In the genomic region with DNA sequence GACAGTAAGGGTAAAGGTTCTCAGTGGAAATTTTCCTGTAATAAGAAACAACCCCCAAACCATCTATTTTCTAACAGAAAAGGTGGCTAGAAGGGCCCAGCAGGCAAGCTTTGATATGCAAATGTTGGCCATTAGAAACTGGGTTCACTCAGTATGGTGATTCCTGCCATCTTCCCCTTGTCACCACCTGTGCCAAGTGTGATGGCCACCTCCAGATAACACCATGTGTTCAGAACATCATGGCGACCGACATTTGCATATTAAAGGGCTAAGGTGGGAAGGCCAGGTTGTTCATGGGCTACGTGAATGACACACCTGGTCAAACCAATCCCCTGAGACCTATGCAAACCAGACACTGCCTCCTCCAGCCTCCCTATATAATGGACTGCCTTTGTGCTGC, we compare ENCODE assay signal across 22 cellular contexts. TPM values are rescaled to one million over a fixed set of nuclear protein-coding genes. Genes with fewer than 3 reads are reported as not detected.
A peak's percentile ranks its signal among the peaks of the same experiment; 100 is the strongest.
DNase-seq lines count a peak whose midpoint lies in the region; FAIRE-seq and TF ChIP-seq lines count a peak whose summit lies in the region.
"Had no signal": no experiment of that assay in that cellular context is flagged by ENCODE, and none has a peak within 500 bp of the region (broad histone marks: within the 10 kb centered on the region; RNA-seq: fewer than 3 reads in every experiment).

No MANE protein-coding gene starts in this region.

- H3K27me3 Mint-ChIP-seq in MCF 10A (ENCODE audit: insufficient read depth, unreplicated experiment) (no peaks in the 10 kb centered on the region), mesothelial cell of epicardium (ENCODE audit: low read depth) (peaks cover 68% of the 10 kb centered on the region)
- H3K27me3 Mint-ChIP-seq: T-helper 17 cell had no signal

- H2AK5ac ChIP-seq in H1 (ENCODE audit: low read depth, low read length), result no peak overlapping the region

- no peaks in the 10 kb centered on the region for H3K23me2 ChIP-seq in H1 (ENCODE audit: low read depth, low read length)

- POLR2A ChIA-PET in MCF 10A (lab: Yijun Ruan, JAX), result interaction anchor here (1.3 kb wide), 1 partner anchor 9 kb away, joined by 3 read pairs; no protein-coding TSS in a partner anchor
- POLR2A ChIA-PET in H1 (lab: Charles Lee; ENCODE audit: partially characterized antibody), result interaction anchor here (0.6 to 1.3 kb wide), 2 partner anchors 109 to 175 kb away, joined by 3 read pairs; a partner anchor contains a TSS

- H3K4me1 ChIP-seq in breast epithelium, result no peaks in the 10 kb centered on the region
- peaks cover 1 to 9% (median 6%) of the 10 kb centered on the region in 4 experiments; a peak in 4 of 7 replicates for H3K4me1 ChIP-seq in H1 (replicated peaks in 1 of 4; ENCODE audit: control insufficient read depth in 3 of 4, insufficient read depth in 4 of 4, low read length in 3 of 4)

- H2BK120ac ChIP-seq in H1 (replicated peaks; ENCODE audit: low read depth, low read length), result no peak overlapping the region

- no peaks in the 10 kb centered on the region for H3K79me1 ChIP-seq in H1 (ENCODE audit: low read depth, low read length)

- no peak overlapping the region for H3K9ac ChIP-seq in H1 (replicated peaks in 1 of 4; ENCODE audit: extremely low read depth in 1 of 4, low read depth in 3 of 4, low read length in 3 of 4)
- H3K9ac ChIP-seq: KMS-11 had no signal

- no peaks in the 10 kb centered on the region for H3K79me2 ChIP-seq in H1 (ENCODE audit: control insufficient read depth in 1 of 2, insufficient read depth in 2 of 2, low read length in 2 of 2)

- no peak for TF ChIP-seq RAD21 in H1 (IDR thresholded peaks at IDR 0.05 in 1 of 2, conservative IDR thresholded peaks at IDR 0.05 in 1 of 2; ENCODE audit: low read depth in 2 of 2, low read length in 2 of 2)

- H3K27ac Mint-ChIP-seq in MCF 10A (ENCODE audit: low read depth, unreplicated experiment) (peak overlapping the region; percentile 54), mesothelial cell of epicardium (no peak overlapping the region)
- H3K27ac Mint-ChIP-seq: CD4-positive, alpha-beta memory T cell; T-helper 17 cell had no signal

- H3K4ac ChIP-seq in H1 (replicated peaks; ENCODE audit: insufficient read length, low read depth, low read length), result no peak overlapping the region

- no peak overlapping the region for H2BK12ac ChIP-seq in H1 (ENCODE audit: low read depth, low read length)

- no peak overlapping the region for H2BK15ac ChIP-seq in H1 (ENCODE audit: low read length)

- no peak overlapping the region for H3K4me2 ChIP-seq in H1 (ENCODE audit: insufficient read depth in 1 of 2, low read depth in 2 of 2, low read length in 2 of 2)
- H3K4me2 ChIP-seq: KMS-11 had no signal

- H3K4me3 ChIP-seq in breast epithelium (no peak overlapping the region), H1 (ENCODE audit: extremely low read depth in 1 of 4, insufficient read depth in 2 of 4, low read depth in 3 of 4, low read length in 4 of 4) (no peak overlapping the region)

- peaks cover 28% of the 10 kb centered on the region for H3K4me1 Mint-ChIP-seq in MCF 10A (ENCODE audit: insufficient read depth, unreplicated experiment)
- H3K4me1 Mint-ChIP-seq in mesothelial cell of epicardium, result peaks cover 6% of the 10 kb centered on the region
- H3K4me1 Mint-ChIP-seq: CD4-positive, alpha-beta memory T cell had no signal

- no peak overlapping the region for H3K18ac ChIP-seq in H1 (ENCODE audit: extremely low read depth, low read length)

- H3K14ac ChIP-seq in H1 (ENCODE audit: insufficient read length), result no peak overlapping the region

- H3K9me3 Mint-ChIP-seq in MCF 10A (ENCODE audit: unreplicated experiment) (no peaks in the 10 kb centered on the region), mesothelial cell of epicardium (no peaks in the 10 kb centered on the region)

- H4K5ac ChIP-seq in H1 (ENCODE audit: insufficient read length, low read depth, low read length), result no peak overlapping the region

- no peak overlapping the region for H3K56ac ChIP-seq in H1 (replicated peaks; ENCODE audit: insufficient read length, low read depth, low read length)

- H3K23ac ChIP-seq in H1 (ENCODE audit: insufficient read length), result no peak overlapping the region

- no peaks in the 10 kb centered on the region for H3K9me3 ChIP-seq in breast epithelium
- H3K9me3 ChIP-seq in H1 (ENCODE audit: insufficient read depth in 2 of 2, low read depth in 1 of 2, low read length in 1 of 2), result no peaks in the 10 kb centered on the region

- no peak overlapping the region for H2BK20ac ChIP-seq in H1 (ENCODE audit: low read length)

- H3K27ac ChIP-seq in breast epithelium (no peak overlapping the region), H1 (ENCODE audit: low read depth, low read length) (no peak overlapping the region)
- H3K27ac ChIP-seq: KMS-11 had no signal

- H3K36me3 ChIP-seq in breast epithelium (no peaks in the 10 kb centered on the region), H1 (ENCODE audit: control insufficient read depth in 2 of 4, insufficient read depth in 4 of 4, low read length in 3 of 4) (no peaks in the 10 kb centered on the region)

- CTCF ChIA-PET in MCF 10A (lab: Yijun Ruan, JAX) (interaction anchor here (0.7 to 1.5 kb wide), 3 partner anchors 10 to 139 kb away, joined by 3 to 5 read pairs (median 5); no protein-coding TSS in a partner anchor), H1 (lab: Charles Lee; ENCODE audit: partially characterized antibody) (interaction anchor here (1.2 to 1.6 kb wide), 3 partner anchors 13 to 28 kb away, joined by 4 to 13 read pairs (median 5); no protein-coding TSS in a partner anchor)

- H3K4me3 Mint-ChIP-seq in MCF 10A (ENCODE audit: unreplicated experiment) (no peak overlapping the region), mesothelial cell of epicardium (no peak overlapping the region)
- H3K4me3 Mint-ChIP-seq: CD4-positive, alpha-beta memory T cell; T-helper 17 cell had no signal

- TF ChIP-seq POLR2A in breast epithelium (IDR thresholded peaks at IDR 0.05) (no peak), H1 (IDR thresholded peaks at IDR 0.05; ENCODE audit: control extremely low read depth in 1 of 2, low read depth in 2 of 2, low read length in 2 of 2) (no peak)

- DNase-seq in MCF 10A (ENCODE audit: unreplicated experiment) (no peak), breast epithelium (ENCODE audit: low spot score in 2 of 2) (no peak), NCI-H69 (lab: John Stamatoyannopoulos, UW) (peak; percentile 90), H1 (ENCODE audit: low read depth in 1 of 2, low spot score in 2 of 2) (peak in 1 of 2 experiments; percentile 44), head of caudate nucleus (no peak), RCC 7860 (ENCODE audit: low spot score) (no peak), mesothelial cell of epicardium (ENCODE audit: low spot score in 2 of 2, unreplicated experiment in 2 of 2) (no peak)
- DNase-seq: C1 segment of cervical spinal cord; CD4-positive, alpha-beta memory T cell; COR-L47; DMS79; GF-D8; H7; NCI-H1048; NCI-H1417; NCI-H187; NCI-H2081 treated with DMSO at 0.1 percent for 48 hours; NCI-H524; T-helper 17 cell had no signal

- no peak overlapping the region for H2AFZ ChIP-seq in H1 (ENCODE audit: low read length)

- WGBS in H1 (ENCODE audit: extremely low coverage in 1 of 2, insufficient coverage in 1 of 2, insufficient read length in 1 of 2, insufficient replicate concordance in 2 of 2, low coverage in 1 of 2, low lambda C conversion rate in 2 of 2, missing lambda C conversion rate in 1 of 2), 2 experiments, result 67% methylated on average over 3 of the region's 3 CpGs; no CpG with 5 or more reads in 1 of the 2 experiments

- H4K20me1 ChIP-seq in H1 (replicated peaks in 1 of 2; ENCODE audit: control insufficient read depth in 1 of 2, insufficient read depth in 2 of 2, low read length in 2 of 2), result no peaks in the 10 kb centered on the region

- no peak overlapping the region for H2BK5ac ChIP-seq in H1 (ENCODE audit: low read depth, low read length)

- no TSS peak for BruUV-seq in MCF 10A (replicated peaks; lab: Mats Ljungman, UMichigan)

- TF ChIP-seq CTCF in MCF 10A (IDR thresholded peaks at IDR 0.05; ENCODE audit: unreplicated experiment) (no peak), breast epithelium (IDR thresholded peaks at IDR 0.05) (no peak), H1 (IDR thresholded peaks at IDR 0.05; ENCODE audit: control extremely low read depth in 1 of 3, insufficient read depth in 1 of 3, low read depth in 1 of 3, low read length in 3 of 3) (no peak), mesothelial cell of epicardium (IDR thresholded peaks at IDR 0.05; ENCODE audit: unreplicated experiment) (no peak)

- TF ChIP-seq EP300 in H1 (IDR thresholded peaks at IDR 0.05; ENCODE audit: borderline replicate concordance in 1 of 2, low read depth in 2 of 2, low read length in 2 of 2), result no peak

- no peak overlapping the region for H4K91ac ChIP-seq in H1 (replicated peaks; ENCODE audit: insufficient read length, low read length)

- intact Hi-C loops in MCF 10A (cut with micrococcal nuclease) (no loop called here), breast epithelium (cut with DNase I; ENCODE audit: low total_unique reads) (no loop called here), head of caudate nucleus (cut with DNase I) (no loop called here)

- FAIRE-seq in H1 (lab: Jason Lieb, UNC) (no peak), RCC 7860 (lab: Jason Lieb, UNC) (no peak)
- FAIRE-seq: GM12891 had no signal

- no peaks in the 10 kb centered on the region for H3K36me3 Mint-ChIP-seq in MCF 10A (ENCODE audit: insufficient read depth, unreplicated experiment)
- H3K36me3 Mint-ChIP-seq in mesothelial cell of epicardium, result no peaks in the 10 kb centered on the region

- no peak overlapping the region for H4K8ac ChIP-seq in H1 (ENCODE audit: extremely low read depth, insufficient read depth, low read length)

- H3K27me3 ChIP-seq in breast epithelium (no peaks in the 10 kb centered on the region), H1 (replicated peaks in 1 of 4; ENCODE audit: control insufficient read depth in 3 of 4, extremely low read depth in 1 of 4, insufficient read depth in 3 of 4, low read length in 3 of 4) (no peaks in the 10 kb centered on the region; a peak in 2 of 7 replicates)

RNA-seq across cellular contexts. Expression of a gene that starts 20.4 kb away (rescaled TPM):
- total RNA-seq in MCF 10A (2022) (not detected in 2 replicates), breast epithelium (not detected), mesothelial cell of epicardium (not detected in 3 replicates)
- not detected in 2 replicates for total RNA-seq in H1 (2021; fragmentation: NEBNext Ultra II Directional; extraction: Animal tissue kit (Norgen Biotek cat#: 25700))
- polyA plus RNA-seq in H1 (2011; rRNA removed), result 0.03 TPM in 2 replicates
- 0.03 TPM for polyA plus RNA-seq in H1 (2011; cell fraction: cytosol; rRNA removed)
- polyA plus RNA-seq in H1 (2011; cell fraction: nucleus; rRNA removed), result not detected
- not detected in 4 replicates for polyA plus RNA-seq in H1 (2012, experiment 1 of 2)
- polyA plus RNA-seq in H1 (2012, experiment 2 of 2), result 0.07 TPM
- polyA plus RNA-seq in H1 (2013, experiment 1 of 2), result 0.04 TPM
- 0.04 TPM for polyA plus RNA-seq in H1 (2013, experiment 2 of 2)
- 0.03 and 0.05 TPM in 2 replicates for polyA minus RNA-seq in H1 (2011; rRNA and poly(A)+ RNA removed)
- polyA minus RNA-seq in H1 (2011; cell fraction: cytosol; rRNA and poly(A)+ RNA removed), result not detected
- polyA minus RNA-seq in H1 (2011; cell fraction: nucleus; rRNA and poly(A)+ RNA removed), result not detected
- total RNA-seq: A673; CD4-positive, alpha-beta memory T cell had no signal
- polyA plus RNA-seq: CD4-positive, alpha-beta memory T cell had no signal

RNA-seq across cellular contexts. Expression of a gene that starts 48.9 kb away (rescaled TPM):
- total RNA-seq in MCF 10A (2022), result 10.0 and 10.3 TPM in 2 replicates
- total RNA-seq in breast epithelium, result 10 to 100 TPM; 29.8 to 46.8 (median 35.4) TPM
- 4.7 and 5.6 TPM in 2 replicates for total RNA-seq in H1 (2021; fragmentation: NEBNext Ultra II Directional; extraction: Animal tissue kit (Norgen Biotek cat#: 25700))
- polyA plus RNA-seq in H1 (2011; rRNA removed), result 3.2 and 4.6 TPM in 2 replicates
- polyA plus RNA-seq in H1 (2011; cell fraction: cytosol; rRNA removed), result 4.0 TPM
- polyA plus RNA-seq in H1 (2011; cell fraction: nucleus; rRNA removed), result 3.5 TPM
- polyA plus RNA-seq in H1 (2012, experiment 1 of 2), result 4.1 to 6.8 TPM (median 5.0 TPM) in 4 replicates
- polyA plus RNA-seq in H1 (2012, experiment 2 of 2), result 1.3 TPM
- 4.5 TPM for polyA plus RNA-seq in H1 (2013, experiment 1 of 2)
- polyA plus RNA-seq in H1 (2013, experiment 2 of 2), result 4.1 TPM
- 7.5 and 10.7 TPM in 2 replicates for polyA minus RNA-seq in H1 (2011; rRNA and poly(A)+ RNA removed)
- 2.9 TPM for polyA minus RNA-seq in H1 (2011; cell fraction: cytosol; rRNA and poly(A)+ RNA removed)
- 8.4 TPM for polyA minus RNA-seq in H1 (2011; cell fraction: nucleus; rRNA and poly(A)+ RNA removed)
- 11.6 to 12.7 TPM (median 12.0 TPM) in 3 replicates for total RNA-seq in mesothelial cell of epicardium
